Comparison of ENCODE assay signal across 1 cellular context in the genomic region with DNA sequence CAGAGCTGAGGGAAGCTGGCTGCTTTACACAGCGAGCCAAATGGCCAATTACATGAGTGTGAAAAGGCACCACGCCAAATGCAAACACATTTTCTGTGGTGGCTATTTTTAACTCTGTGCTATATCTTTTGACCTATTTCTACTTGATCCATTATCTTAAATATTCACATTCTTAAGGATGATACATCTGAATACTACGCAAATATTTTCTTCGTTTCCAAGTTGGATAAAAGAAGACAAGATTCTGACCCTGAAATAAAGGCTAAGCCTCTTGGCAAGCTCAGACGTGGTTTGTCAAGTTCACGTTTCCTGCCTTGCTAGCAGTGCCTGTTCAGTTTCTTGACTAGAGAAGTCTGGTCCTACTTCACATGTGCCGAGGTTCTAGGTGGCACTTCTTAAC.
TF ChIP-seq lines count a peak whose summit lies in the region.

No MANE protein-coding gene starts in this region.

TF ChIP-seq in endothelial cell of umbilical vein, 7 proteins besides CTCF, POLR2A, EP300 and RAD21 (continued from another document):
- TF ChIP-seq EZH2 (IDR thresholded peaks at IDR 0.05; ENCODE audit: borderline replicate concordance, low read depth, low read length, severe bottlenecking) = no peak
